ENCODE assay signal across 10 cellular contexts in genomic region chr13:76512676-76513277, GRCh38.
DNase-seq lines count a peak whose midpoint lies in the region; ATAC-seq and TF ChIP-seq lines count a peak whose summit lies in the region.
"Had no signal": no experiment of that assay in that cellular context is flagged by ENCODE, and none has a peak within 500 bp of the region (broad histone marks: within the 10 kb centered on the region; RNA-seq: fewer than 3 reads in every experiment).

No MANE protein-coding gene starts in this region.

- H3K27ac ChIP-seq in gastrocnemius medialis (peak overlapping the region in 3 of 4 donors; percentile 36 to 50 (median 37)), upper lobe of right lung (no peak overlapping the region)

- H3K9me3 ChIP-seq in gastrocnemius medialis (no peaks in the 10 kb centered on the region), upper lobe of right lung (no peaks in the 10 kb centered on the region)

- no peak overlapping the region for H3K4me3 ChIP-seq in gastrocnemius medialis
- H3K4me3 ChIP-seq in upper lobe of right lung: no peak overlapping the region

- in situ Hi-C loops in gastrocnemius medialis (cut with MboI; ENCODE audit: low sequenced_read_pairs in 4 of 4): no loop called here

- ATAC-seq in gastrocnemius medialis (peak; percentile 61 to 89), upper lobe of right lung (no peak)

- TF ChIP-seq CTCF in gastrocnemius medialis (IDR thresholded peaks at IDR 0.05 in 4 of 5, conservative IDR thresholded peaks at IDR 0.05 in 1 of 5): no peak
- TF ChIP-seq CTCF in upper lobe of right lung (IDR thresholded peaks at IDR 0.05): no peak

- DNase-seq in NCI-H2029 (lab: John Stamatoyannopoulos, UW) (peak; percentile 52), NCI-H2029 treated with DMSO at 0.1 percent for 48 hours (lab: John Stamatoyannopoulos, UW) (no peak), NCI-H460 (ENCODE audit: extremely low read depth, low read depth) (peak; percentile 26), dedifferentiated amniotic fluid mesenchymal stem cell (ENCODE audit: extremely low spot score) (peak; percentile 49), gastrocnemius medialis (no peak), upper lobe of right lung (no peak), NCI-H1048 (lab: John Stamatoyannopoulos, UW) (no peak)
- no peak for DNase-seq in activated CD4-positive, alpha-beta T cell treated with anti-CD3 and anti-CD28 coated beads, Interleukin-2, amount 50 U/mL, for 1 hour
- DNase-seq: 8988T, H9 had no signal

- H3K27me3 ChIP-seq in gastrocnemius medialis (no peaks in the 10 kb centered on the region), upper lobe of right lung (no peaks in the 10 kb centered on the region)

- H3K4me1 ChIP-seq in gastrocnemius medialis (no peaks in the 10 kb centered on the region), upper lobe of right lung (no peaks in the 10 kb centered on the region)

- no peak for TF ChIP-seq POLR2A in gastrocnemius medialis (IDR thresholded peaks at IDR 0.05)

- intact Hi-C loops in gastrocnemius medialis (cut with DNase I; ENCODE audit: low total_unique reads): no loop called here
- intact Hi-C loops in upper lobe of right lung (cut with DNase I): no loop called here

- H3K36me3 ChIP-seq in gastrocnemius medialis: no peaks in the 10 kb centered on the region
- H3K36me3 ChIP-seq in upper lobe of right lung: no peaks in the 10 kb centered on the region

Comparison
In these comparisons a context has a peak if more than half of its experiments do, and no peak if none do; other contexts are left out.
1. DNase-seq: peak in NCI-H2029 (single experiment), NCI-H460 (single experiment) and dedifferentiated amniotic fluid mesenchymal stem cell (single experiment); none in NCI-H2029 treated with DMSO at 0.1 percent for 48 hours (single experiment), gastrocnemius medialis (0 of 2), upper lobe of right lung (single experiment), activated CD4-positive, alpha-beta T cell treated with anti-CD3 and anti-CD28 coated beads, Interleukin-2, amount 50 U/mL, for 1 hour (single experiment) and NCI-H1048 (single experiment).